1 cellular context compared by ENCODE assay signal in genomic region chr2:102070058-102070642, GRCh38.
A peak's percentile ranks its signal among the peaks of the same experiment; 100 is the strongest.
TF ChIP-seq lines count a peak whose summit lies in the region.

No MANE protein-coding gene starts in this region.

TF ChIP-seq in HepG2, 621 proteins besides CTCF, POLR2A, EP300 and RAD21 (continued from another document and continues in another):
- TF ChIP-seq ZBTB44 (CRISPR knock-in tag; IDR thresholded peaks at IDR 0.05) (no peak), TBX2 (CRISPR knock-in tag; IDR thresholded peaks at IDR 0.05; ENCODE audit: borderline replicate concordance) (peak; percentile 78), ZGPAT (CRISPR knock-in tag; IDR thresholded peaks at IDR 0.05) (peak; percentile 53), RCOR2 (CRISPR knock-in tag; IDR thresholded peaks at IDR 0.05) (no peak), HMGXB3 (CRISPR knock-in tag; IDR thresholded peaks at IDR 0.05; ENCODE audit: borderline replicate concordance) (no peak), ZBTB33 (CRISPR knock-in tag; IDR thresholded peaks at IDR 0.05) (no peak), ASH2L (IDR thresholded peaks at IDR 0.05; ENCODE audit: insufficient read length, low read depth, low read length) (peak; percentile 77), PRDM15 (CRISPR knock-in tag; IDR thresholded peaks at IDR 0.05) (peak; percentile 64; the same call in 1 of the 2 replicates), ZNF33A (CRISPR knock-in tag; IDR thresholded peaks at IDR 0.05; ENCODE audit: borderline replicate concordance) (0 out of 2 replicates have a peak, but pooled peaks have one; percentile 54), SPEN (CRISPR knock-in tag; IDR thresholded peaks at IDR 0.05; ENCODE audit: low read depth) (peak; percentile 22; the same call in 1 of the 2 replicates), MAFG (CRISPR knock-in tag; IDR thresholded peaks at IDR 0.05) (no peak), ZMYM4 (CRISPR knock-in tag; IDR thresholded peaks at IDR 0.05) (peak; percentile 62), ZNF10 (CRISPR knock-in tag; IDR thresholded peaks at IDR 0.05; ENCODE audit: borderline replicate concordance, low read depth) (no peak), ZNF362 (CRISPR knock-in tag; IDR thresholded peaks at IDR 0.05; ENCODE audit: borderline replicate concordance) (no peak), ZBED4 (CRISPR knock-in tag; IDR thresholded peaks at IDR 0.05; ENCODE audit: borderline replicate concordance) (peak; percentile 82; the same call in 1 of the 2 replicates), ZNF770 (CRISPR knock-in tag; IDR thresholded peaks at IDR 0.05) (0 out of 2 replicates have a peak, but pooled peaks have one; percentile 24), HDAC2 (CRISPR knock-in tag; IDR thresholded peaks at IDR 0.05) (peak; percentile 41), HMG20A (CRISPR knock-in tag; IDR thresholded peaks at IDR 0.05; ENCODE audit: borderline replicate concordance) (no peak; the same call in 1 of the 2 replicates), ELF3 (CRISPR knock-in tag; IDR thresholded peaks at IDR 0.05) (no peak), NRL (CRISPR knock-in tag; IDR thresholded peaks at IDR 0.05; ENCODE audit: borderline replicate concordance) (no peak), ATF3 (CRISPR knock-in tag; IDR thresholded peaks at IDR 0.05) (no peak)
